In the genomic region with DNA sequence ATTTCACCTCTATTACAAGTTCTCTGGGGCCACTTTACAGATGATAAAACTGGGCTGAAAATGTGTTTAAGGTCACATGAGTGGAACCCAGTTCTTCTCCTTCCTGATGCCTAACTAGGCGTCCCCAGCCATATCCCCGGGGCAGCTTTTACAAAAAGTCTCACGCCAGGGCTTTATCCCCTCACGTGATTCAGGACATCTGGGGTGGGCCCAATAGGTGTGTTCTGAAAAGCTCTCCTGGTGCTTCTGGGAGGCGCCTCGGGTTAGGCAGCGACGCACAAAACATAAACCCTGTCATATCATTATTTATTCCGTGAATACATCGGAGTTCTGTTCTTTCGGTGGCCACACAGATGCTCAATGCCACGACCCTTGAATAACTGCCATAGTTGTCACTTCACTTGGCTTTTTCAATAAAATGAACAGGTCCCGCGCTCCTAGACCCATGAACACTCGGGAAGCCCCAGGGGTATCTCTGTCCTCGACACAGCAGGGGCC, we compare ENCODE assay signal across 8 cellular contexts. TPM values are rescaled to one million over a fixed set of nuclear protein-coding genes. Genes with fewer than 3 reads are reported as not detected.
DNase-seq lines count a peak whose midpoint lies in the region; ATAC-seq and TF ChIP-seq lines count a peak whose summit lies in the region.

No MANE protein-coding gene starts in this region.

- H3K9ac ChIP-seq in BLaER1 treated with 17β-estradiol and CSF1 and Interleukin-3, amounts not matched to agents 10 nM and 100 nM: peak overlapping the region; percentile 79 to 89 (median 86); a peak in 21 of 22 replicates

- H3K4me2 ChIP-seq in BLaER1 treated with 17β-estradiol and CSF1 and Interleukin-3, amounts not matched to agents 10 nM and 100 nM: peak overlapping the region; percentile 91 to 99 (median 92)

- H3K9me3 ChIP-seq in BLaER1 treated with 17β-estradiol and CSF1 and Interleukin-3, amounts not matched to agents 10 nM and 100 nM (replicated peaks in 1 of 11): no peaks in the 10 kb centered on the region
- H3K9me3 ChIP-seq in ovary: no peaks in the 10 kb centered on the region

- peaks cover 13 to 19% (median 16%) of the 10 kb centered on the region in 10 experiments for H3K4me1 ChIP-seq in BLaER1 treated with 17β-estradiol and CSF1 and Interleukin-3, amounts not matched to agents 10 nM and 100 nM
- H3K4me1 ChIP-seq in ovary (ENCODE audit: insufficient read depth): peaks cover 4% of the 10 kb centered on the region

- H3K4me3 ChIP-seq in BLaER1 treated with 17β-estradiol and CSF1 and Interleukin-3, amounts not matched to agents 10 nM and 100 nM: peak overlapping the region; percentile 73 to 90 (median 84)
- peak overlapping the region; percentile 63 for H3K4me3 ChIP-seq in ovary

- H3K36me3 ChIP-seq in BLaER1 treated with 17β-estradiol and CSF1 and Interleukin-3, amounts not matched to agents 10 nM and 100 nM: no peaks in the 10 kb centered on the region
- H3K36me3 ChIP-seq in ovary: no peaks in the 10 kb centered on the region

- no peak overlapping the region for H3K27ac Mint-ChIP-seq in endothelial cell (ENCODE audit: unreplicated experiment)

- no peaks in the 10 kb centered on the region for H4K20me1 ChIP-seq in BLaER1 treated with 17β-estradiol and CSF1 and Interleukin-3, amounts not matched to agents 10 nM and 100 nM

- DNase-seq in NCI-H69 (lab: John Stamatoyannopoulos, UW) (peak; percentile 59), endothelial cell (ENCODE audit: low spot score) (no peak), ovary (no peak), RPMI8226 (no peak), H4 (ENCODE audit: low spot score) (no peak)

- 3 to 5% (median 4%) methylated on average over 16 of the region's 16 CpGs for WGBS in ovary, 3 donors

- H3K4me3 Mint-ChIP-seq in endothelial cell (ENCODE audit: unreplicated experiment): peak overlapping the region; percentile 89

- intact Hi-C loops in ovary (cut with DNase I): no loop called here

- no peak for TF ChIP-seq EP300 in ovary (IDR thresholded peaks at IDR 0.05)

- H3K4me1 Mint-ChIP-seq in endothelial cell (ENCODE audit: unreplicated experiment): peaks cover 16% of the 10 kb centered on the region

- H3K36me3 Mint-ChIP-seq in endothelial cell (ENCODE audit: low read depth, unreplicated experiment): no peaks in the 10 kb centered on the region

- TF ChIP-seq CTCF in endothelial cell (IDR thresholded peaks at IDR 0.05; ENCODE audit: unreplicated experiment) (no peak), ovary (IDR thresholded peaks at IDR 0.05) (no peak)

- peaks cover 14% of the 10 kb centered on the region for H3K27me3 Mint-ChIP-seq in endothelial cell (ENCODE audit: unreplicated experiment)

- H3K27me3 ChIP-seq in BLaER1 treated with 17β-estradiol and CSF1 and Interleukin-3, amounts not matched to agents 10 nM and 100 nM: peaks cover 0 to 25% (median 14%) of the 10 kb centered on the region in 11 experiments; a peak in 12 of 22 replicates
- H3K27me3 ChIP-seq in ovary: no peaks in the 10 kb centered on the region

- peak; percentile 0 for ATAC-seq in GM19372 (IDR thresholded peaks at IDR 0.05; ENCODE audit: low read depth, unreplicated experiment)
- ATAC-seq in HG03025 (IDR thresholded peaks at IDR 0.05; ENCODE audit: low FRiP score, unreplicated experiment): no peak

- TF ChIP-seq POLR2A in ovary (IDR thresholded peaks at IDR 0.05): no peak

- H3K27ac ChIP-seq in BLaER1 treated with 17β-estradiol and CSF1 and Interleukin-3, amounts not matched to agents 10 nM and 100 nM: peak overlapping the region in 7 of 11 experiments; percentile 74 to 92 (median 86); a peak in 11 of 22 replicates
- no peak overlapping the region for H3K27ac ChIP-seq in ovary

- no peaks in the 10 kb centered on the region for H3K9me3 Mint-ChIP-seq in endothelial cell (ENCODE audit: unreplicated experiment)

RNA-seq across cellular contexts. Expression of gene SF3B5, which starts 32.1 kb away (rescaled TPM):
- total RNA-seq in endothelial cell (ENCODE audit: unreplicated experiment): 113 TPM
- 100 to 1,000 TPM in 6 of 7 donors, 10 to 100 TPM in 1; 86.8 to 151 (median 117) TPM for total RNA-seq in ovary
- polyA plus RNA-seq in ovary: 100 to 1,000 TPM in 1 of 2 donors, 10 to 100 TPM in 1; 27.9 to 135 TPM
- 108 and 155 TPM in 2 replicates for total RNA-seq in H4 (2014; rRNA removed; shearing (Covaris generic))

RNA-seq across cellular contexts. Expression of gene PLAGL1, which starts 55.2 kb away (rescaled TPM):
- total RNA-seq in endothelial cell (ENCODE audit: unreplicated experiment): 294 TPM
- 10 to 100 TPM; 19.0 to 53.4 (median 32.1) TPM for total RNA-seq in ovary
- polyA plus RNA-seq in ovary: 10 to 100 TPM; 17.8 to 32.2 TPM
- 9.8 and 18.5 TPM in 2 replicates for total RNA-seq in H4 (2014; rRNA removed; shearing (Covaris generic))

Comparison
In these comparisons a context has a peak if more than half of its experiments do, and no peak if none do; other contexts are left out.
1. H3K27ac ChIP-seq: peak in BLaER1 treated with 17β-estradiol and CSF1 and Interleukin-3, amounts not matched to agents 10 nM and 100 nM (7 of 11); none in ovary (0 of 2).